Comparison of ENCODE assay signal across 9 cellular contexts in genomic region chr17:43994272-43995149, GRCh38. TPM values are rescaled to one million over a fixed set of nuclear protein-coding genes. Genes with fewer than 3 reads are reported as not detected.
DNase-seq lines count a peak whose midpoint lies in the region; ATAC-seq, FAIRE-seq and TF ChIP-seq lines count a peak whose summit lies in the region.
"Had no signal": no experiment of that assay in that cellular context is flagged by ENCODE, and none has a peak within 500 bp of the region (broad histone marks: within the 10 kb centered on the region; RNA-seq: fewer than 3 reads in every experiment).

No MANE protein-coding gene starts in this region.

- no peak overlapping the region for H3K9ac ChIP-seq in HCT116 (ENCODE audit: low read length)

- RAD21 ChIA-PET in HCT116 (lab: Charles Lee; ENCODE audit: low non-redundant PET in 1 of 2, low total read pairs in 2 of 2, uncharacterized antibody in 2 of 2, unreplicated experiment in 2 of 2) = interaction anchor here (1.9 to 2.0 kb wide), 2 partner anchors 51 kb away, joined by 6 to 9 read pairs; no protein-coding TSS in a partner anchor

- peaks cover 25 to 51% (median 44%) of the 10 kb centered on the region in 3 donors for H3K27me3 Mint-ChIP-seq in CD14-positive monocyte (ENCODE audit: low read depth in 3 of 3)

- H2AFZ ChIP-seq in HCT116 (ENCODE audit: low read depth, low read length, poor library complexity, severe bottlenecking) = peak overlapping the region; percentile 76

- TF ChIP-seq CTCF in CD14-positive monocyte (IDR thresholded peaks at IDR 0.05) = peak; percentile 86
- peak; percentile 79 to 95 (median 85) for TF ChIP-seq CTCF in HCT116 (IDR thresholded peaks at IDR 0.05 in 2 of 3, conservative IDR thresholded peaks at IDR 0.05 in 1 of 3; ENCODE audit: borderline replicate concordance in 1 of 3, insufficient read depth in 1 of 3, low read depth in 2 of 3, low read length in 2 of 3)
- TF ChIP-seq CTCF in ovary (IDR thresholded peaks at IDR 0.05) = peak in 2 of 3 donors; percentile 64

- CTCF ChIA-PET in HCT116 (lab: Charles Lee) = interaction anchor here (1.2 to 2.3 kb wide), 5 partner anchors 33 to 148 kb away, joined by 4 to 11 read pairs (median 5); partner anchors contain the start of gene CD300LG

- peaks cover 0 to 9% (median 0%) of the 10 kb centered on the region in 7 donors for H3K9me3 Mint-ChIP-seq in CD14-positive monocyte

- H3K27me3 ChIP-seq in HCT116 (ENCODE audit: insufficient read depth, low read length) (no peaks in the 10 kb centered on the region), SJSA1 (replicated peaks) (no peaks in the 10 kb centered on the region; the same call in 1 of the 2 replicates), ovary (no peaks in the 10 kb centered on the region)

- no TSS peak for BruUV-seq in HCT116 (replicated peaks; lab: Mats Ljungman, UMichigan)

- H3K4me2 ChIP-seq in HCT116 (ENCODE audit: low read length) = peak overlapping the region; percentile 48

- no peak for TF ChIP-seq EP300 in ovary (IDR thresholded peaks at IDR 0.05)

- peaks cover 7% of the 10 kb centered on the region for H3K4me1 Mint-ChIP-seq in CD14-positive monocyte

- H3K4me3 ChIP-seq in HCT116 (replicated peaks in 1 of 2; ENCODE audit: low read depth in 1 of 2, low read length in 2 of 2) (no peak overlapping the region), SJSA1 (no peak overlapping the region), ovary (peak overlapping the region; percentile 34)

- peaks cover 0 to 16% of the 10 kb centered on the region in 2 experiments; a peak in 2 of 4 replicates for H3K4me1 ChIP-seq in HCT116 (ENCODE audit: control insufficient read depth in 1 of 2, insufficient read depth in 2 of 2, low read length in 2 of 2)
- peaks cover 10% of the 10 kb centered on the region for H3K4me1 ChIP-seq in SJSA1 (replicated peaks)
- no peaks in the 10 kb centered on the region for H3K4me1 ChIP-seq in ovary (ENCODE audit: insufficient read depth)

- peak; percentile 94 for TF ChIP-seq RAD21 in HCT116 (IDR thresholded peaks at IDR 0.05; ENCODE audit: low read depth)

- FAIRE-seq in urothelium cell line (lab: Jason Lieb, UNC) = no peak

- POLR2A ChIA-PET in HCT116 (lab: Charles Lee) = no interaction called here

- H3K4me3 Mint-ChIP-seq in CD14-positive monocyte = peak overlapping the region in 1 of 2 donors; percentile 58

- ATAC-seq in HCT116 = peak; percentile 93
- ATAC-seq in HG02973 (IDR thresholded peaks at IDR 0.05; ENCODE audit: unreplicated experiment) = no peak

- H3K36me3 ChIP-seq in HCT116 (ENCODE audit: control insufficient read depth in 1 of 2, insufficient read depth in 2 of 2, low read length in 2 of 2) (no peaks in the 10 kb centered on the region), SJSA1 (no peaks in the 10 kb centered on the region), ovary (no peaks in the 10 kb centered on the region)

- H3K9me3 ChIP-seq in HCT116 (ENCODE audit: control insufficient read depth in 1 of 2, insufficient read depth in 1 of 2, low read depth in 1 of 2, low read length in 2 of 2) (no peaks in the 10 kb centered on the region), SJSA1 (replicated peaks) (no peaks in the 10 kb centered on the region), ovary (no peaks in the 10 kb centered on the region)

- DNase-seq in CD14-positive monocyte (ENCODE audit: low spot score) (peak; percentile 69), HCT116 (ENCODE audit: low read depth, low spot score) (no peak), SJSA1 (ENCODE audit: low read depth in 1 of 2, low spot score in 2 of 2) (peak; percentile 57 to 80), head of caudate nucleus (peak; percentile 59 to 90 (median 78)), ovary (peak; percentile 31 to 76 (median 63)), urothelium cell line (ENCODE audit: low spot score) (peak; percentile 85)
- DNase-seq in activated naive CD4-positive, alpha-beta T cell treated with anti-CD3 and anti-CD28 coated beads, Interleukin-2, amount 50 U/mL, for 16 hours = peak; percentile 67

- H3K27ac Mint-ChIP-seq in CD14-positive monocyte = peak overlapping the region in 1 of 7 donors; percentile 5

- no peaks in the 10 kb centered on the region for H3K36me3 Mint-ChIP-seq in CD14-positive monocyte

- TF ChIP-seq POLR2A in HCT116 (IDR thresholded peaks at IDR 0.05; ENCODE audit: borderline replicate concordance, extremely low read depth, insufficient read depth, insufficient read length) = no peak
- no peak for TF ChIP-seq POLR2A in ovary (IDR thresholded peaks at IDR 0.05)

- 3% methylated on average over 49 to 52 of the region's 52 CpGs for WGBS in ovary, 3 donors

- H3K9me2 ChIP-seq in HCT116 (ENCODE audit: insufficient read depth) = no peaks in the 10 kb centered on the region

- H3K79me2 ChIP-seq in HCT116 (ENCODE audit: insufficient read depth, low read length) = no peaks in the 10 kb centered on the region

- H4K20me1 ChIP-seq in HCT116 (ENCODE audit: insufficient read depth) = no peaks in the 10 kb centered on the region

- intact Hi-C loops in CD14-positive monocyte (cut with micrococcal nuclease) = loop anchor here (1.0 to 2.0 kb wide), 2 partner anchors 50 kb away; no protein-coding TSS in a partner anchor
- intact Hi-C loops in HCT116 (cut with micrococcal nuclease) = loop anchor here (1.0 kb wide), 2 partner anchors 50 to 116 kb away; no protein-coding TSS in a partner anchor
- intact Hi-C loops in head of caudate nucleus (cut with DNase I) = loop anchor here (10.0 kb wide), 1 partner anchor 50 kb away; the partner anchor contains the start of gene PPY
- intact Hi-C loops in ovary (cut with DNase I) = loop anchor here in 1 of 4 donors (10.0 kb wide), 1 partner anchor 60 kb away; no protein-coding TSS in a partner anchor

- no peak overlapping the region for H3K27ac ChIP-seq in HCT116 (ENCODE audit: low read depth, low read length)
- H3K27ac ChIP-seq in SJSA1 = no peak overlapping the region
- no peak overlapping the region for H3K27ac ChIP-seq in ovary

TF ChIP-seq in HCT116, 20 proteins besides CTCF, POLR2A, EP300 and RAD21:
- TF ChIP-seq ZNF274 (IDR thresholded peaks at IDR 0.05; ENCODE audit: low read depth, low read length) = no peak
- no peak for TF ChIP-seq SRF (IDR thresholded peaks at IDR 0.05; ENCODE audit: low read depth)
TF ChIP-seq in HCT116: peak in this region for 0.

RNA-seq across cellular contexts. Expression of gene NAGS, which starts 9.9 kb away (rescaled TPM):
- polyA plus RNA-seq in CD14-positive monocyte (under 1 TPM; 0.84 to 0.93 TPM), ovary (1 to 10 TPM in 1 of 2 donors, under 1 TPM in 1; 0.42 to 1.7 TPM)
- total RNA-seq in HCT116 (2021; ENCODE audit: unreplicated experiment) (10.0 TPM), ovary (1 to 10 TPM in 5 of 7 donors, under 1 TPM in 2; 0.33 to 1.6 (median 1.3) TPM)
- 10.8 and 13.2 TPM in 2 replicates for polyA plus RNA-seq in HCT116 (2012)
- total RNA-seq in SJSA1 (2014; rRNA removed; shearing (Covaris generic)) = 2.8 and 3.3 TPM in 2 replicates

RNA-seq across cellular contexts. Expression of gene TMEM101, which starts 20.3 kb away (rescaled TPM):
- polyA plus RNA-seq in CD14-positive monocyte (10 to 100 TPM; 33.6 to 41.4 TPM), ovary (10 to 100 TPM; 20.5 to 32.3 TPM)
- total RNA-seq in HCT116 (2021; ENCODE audit: unreplicated experiment) (43.8 TPM), ovary (10 to 100 TPM; 19.9 to 35.3 (median 23.5) TPM)
- 59.2 and 64.4 TPM in 2 replicates for polyA plus RNA-seq in HCT116 (2012)
- total RNA-seq in SJSA1 (2014; rRNA removed; shearing (Covaris generic)) = 77.4 and 78.7 TPM in 2 replicates

RNA-seq across cellular contexts. Expression of gene PYY, which starts 40.8 kb away (rescaled TPM):
- polyA plus RNA-seq in CD14-positive monocyte (not detected), ovary (under 1 TPM in 1 of 2 donors, not detected in 1; 0.18 TPM)
- total RNA-seq in HCT116 (2021; ENCODE audit: unreplicated experiment) (0.52 TPM), ovary (1 to 10 TPM in 1 of 7 donors, under 1 TPM in 1, not detected in 5; 0.69 to 1.1 TPM)
- polyA plus RNA-seq in HCT116 (2012) = 0.98 and 1.2 TPM in 2 replicates
- total RNA-seq in SJSA1 (2014; rRNA removed; shearing (Covaris generic)) = not detected in 2 replicates
- total RNA-seq: T-helper 1 cell treated with Interleukin-12 subunit alpha and Interleukin-12 subunit beta and Interleukin-4 antibody, amounts not matched to agents 30 ng/mL and 1 ng/mL, for 36 hours had no signal

RNA-seq across cellular contexts. Expression of gene PPY, which starts 52.2 kb away (rescaled TPM):
- polyA plus RNA-seq in CD14-positive monocyte (not detected), ovary (not detected)
- total RNA-seq in HCT116 (2021; ENCODE audit: unreplicated experiment) (not detected), ovary (not detected)
- not detected in 2 replicates for polyA plus RNA-seq in HCT116 (2012)
- total RNA-seq in SJSA1 (2014; rRNA removed; shearing (Covaris generic)) = not detected in 2 replicates
- total RNA-seq: T-helper 1 cell treated with Interleukin-12 subunit alpha and Interleukin-12 subunit beta and Interleukin-4 antibody, amounts not matched to agents 30 ng/mL and 1 ng/mL, for 36 hours had no signal
